Comparison of ENCODE assay signal across 9 cellular contexts in genomic region chr12:111812881-111813741, GRCh38. TPM values are rescaled to one million over a fixed set of nuclear protein-coding genes. Genes with fewer than 3 reads are reported as not detected.
A peak's percentile ranks its signal among the peaks of the same experiment; 100 is the strongest.
DNase-seq lines count a peak whose midpoint lies in the region; ATAC-seq and TF ChIP-seq lines count a peak whose summit lies in the region.
"Had no signal": no experiment of that assay in that cellular context is flagged by ENCODE, and none has a peak within 500 bp of the region (broad histone marks: within the 10 kb centered on the region; RNA-seq: fewer than 3 reads in every experiment).

No MANE protein-coding gene starts in this region.

- H3K36me3 ChIP-seq in KMS-11 (ENCODE audit: insufficient read depth), result no peaks in the 10 kb centered on the region
- H3K36me3 ChIP-seq in PC-9 (ENCODE audit: low read depth), result no peaks in the 10 kb centered on the region
- peaks cover 29 to 46% (median 40%) of the 10 kb centered on the region in 4 donors for H3K36me3 ChIP-seq in esophagus muscularis mucosa

- H3K27me3 ChIP-seq in KMS-11 (ENCODE audit: insufficient read depth, low read depth), result no peaks in the 10 kb centered on the region
- H3K27me3 ChIP-seq in PC-9 (ENCODE audit: insufficient read depth, low read depth), result peaks cover 4% of the 10 kb centered on the region; the same call in 1 of the 2 replicates
- H3K27me3 ChIP-seq in esophagus muscularis mucosa, result no peaks in the 10 kb centered on the region
- H3K27me3 ChIP-seq: BLaER1 treated with 17β-estradiol and CSF1 and Interleukin-3, amounts not matched to agents 10 nM and 100 nM had no signal

- H3K36me3 Mint-ChIP-seq in naive B cell, result no peaks in the 10 kb centered on the region

- H4K20me1 ChIP-seq in KMS-11 (ENCODE audit: insufficient read depth) (no peaks in the 10 kb centered on the region), PC-9 (ENCODE audit: insufficient read depth) (no peaks in the 10 kb centered on the region)
- H4K20me1 ChIP-seq: BLaER1 treated with 17β-estradiol and CSF1 and Interleukin-3, amounts not matched to agents 10 nM and 100 nM had no signal

- no peaks in the 10 kb centered on the region for H3K79me2 ChIP-seq in KMS-11 (ENCODE audit: insufficient read depth, low read depth)
- no peaks in the 10 kb centered on the region for H3K79me2 ChIP-seq in PC-9 (ENCODE audit: low read depth)

- H3K9ac ChIP-seq in KMS-11, result no peak overlapping the region
- H3K9ac ChIP-seq: BLaER1 treated with 17β-estradiol and CSF1 and Interleukin-3, amounts not matched to agents 10 nM and 100 nM had no signal

- intact Hi-C loops in PC-9 (cut with micrococcal nuclease; ENCODE audit: unreplicated experiment) (loop anchor here (1.0 to 5.0 kb wide), 3 partner anchors 60 to 416 kb away; partner anchors contain the start of gene ACAD10), esophagus muscularis mucosa (cut with DNase I) (loop anchor here (2.0 kb wide), 1 partner anchor 60 kb away; no protein-coding TSS in a partner anchor)

- TF ChIP-seq CTCF in KMS-11 (conservative IDR thresholded peaks at IDR 0.05; ENCODE audit: low read depth, low read length) (peak; percentile 77), PC-9 (conservative IDR thresholded peaks at IDR 0.05) (peak; percentile 84), esophagus muscularis mucosa (IDR thresholded peaks at IDR 0.05) (peak; percentile 80 to 90 (median 82))

- peaks cover 8 to 11% (median 9%) of the 10 kb centered on the region in 3 donors for H3K4me1 Mint-ChIP-seq in naive B cell

- H3K27ac ChIP-seq in KMS-11 (no peak overlapping the region), PC-9 (no peak overlapping the region), esophagus muscularis mucosa (replicated peaks in 1 of 4) (peak overlapping the region in 2 of 4 donors; percentile 27 to 58)
- H3K27ac ChIP-seq: BLaER1 treated with 17β-estradiol and CSF1 and Interleukin-3, amounts not matched to agents 10 nM and 100 nM had no signal

- H3K4me3 Mint-ChIP-seq in naive B cell, result no peak overlapping the region

- WGBS in esophagus muscularis mucosa, result 16% methylated on average over 13 of the region's 13 CpGs

- peak; percentile 84 to 89 for ATAC-seq in naive B cell (ENCODE audit: low read depth in 2 of 2)

- H3F3A ChIP-seq in PC-9 (ENCODE audit: insufficient read depth, low read depth), result peaks cover 9% of the 10 kb centered on the region; the same call in 1 of the 2 replicates

- CTCF ChIA-PET in PC-9 (lab: Charles Lee), result interaction anchor here (0.5 to 1.6 kb wide), 8 partner anchors 13 to 593 kb away, joined by 3 to 14 read pairs (median 4); partner anchors contain the start of gene MAPKAPK5

- H3K27ac Mint-ChIP-seq in naive B cell, result peak overlapping the region in 1 of 6 donors; percentile 32

- POLR2A ChIA-PET in PC-9 (lab: Charles Lee; ENCODE audit: unreplicated experiment), result interaction anchor here (0.5 kb wide), 1 partner anchor 610 kb away, joined by 3 read pairs; no protein-coding TSS in a partner anchor

- H2AFZ ChIP-seq in KMS-11 (ENCODE audit: low read depth) (0 out of 2 replicates have a peak overlapping the region, but pooled peaks have one; percentile 24), PC-9 (no peak overlapping the region)

- TF ChIP-seq EP300 in esophagus muscularis mucosa (IDR thresholded peaks at IDR 0.05), result no peak

- peak; percentile 58 for DNase-seq in activated gamma-delta T cell treated with Interleukin-2 at 50 U/mL for 16 hours
- DNase-seq in activated gamma-delta T cell (lab: John Stamatoyannopoulos, UW), result no peak
- peak; percentile 59 to 69 for DNase-seq in PC-9
- DNase-seq in activated T-cell treated with anti-CD3 and anti-CD28 coated beads for 4 hours, result peak; percentile 45
- DNase-seq in esophagus muscularis mucosa (ENCODE audit: extremely low spot score), result peak; percentile 95
- DNase-seq in naive B cell, result peak; percentile 63
- DNase-seq in stimulated activated CD8-positive, alpha-beta memory T cell treated with anti-CD3 and anti-CD28 coated beads, Interleukin-7, amount 100 ng/mL, for 48 hours (ENCODE audit: extremely low read depth in 1 of 2, low read depth in 1 of 2), result peak; percentile 20 to 32

- no TSS peak for BruUV-seq in PC-9 (replicated peaks; lab: Mats Ljungman, UMichigan)

- H3K4me1 ChIP-seq in KMS-11 (ENCODE audit: low read depth, poor library complexity, severe bottlenecking) (no peaks in the 10 kb centered on the region), PC-9 (replicated peaks; ENCODE audit: insufficient read depth) (no peaks in the 10 kb centered on the region), esophagus muscularis mucosa (peaks cover 0 to 10% (median 4%) of the 10 kb centered on the region in 4 donors)
- H3K4me1 ChIP-seq: BLaER1 treated with 17β-estradiol and CSF1 and Interleukin-3, amounts not matched to agents 10 nM and 100 nM had no signal

- no peaks in the 10 kb centered on the region for H3K9me3 Mint-ChIP-seq in naive B cell

- H3K4me2 ChIP-seq in KMS-11 (no peak overlapping the region; the same call in 1 of the 2 replicates), PC-9 (peak overlapping the region; percentile 10; the same call in 1 of the 2 replicates)
- H3K4me2 ChIP-seq: BLaER1 treated with 17β-estradiol and CSF1 and Interleukin-3, amounts not matched to agents 10 nM and 100 nM had no signal

- no peak for TF ChIP-seq POLR2A in esophagus muscularis mucosa (IDR thresholded peaks at IDR 0.05; ENCODE audit: low read depth)

- H3K27me3 Mint-ChIP-seq in naive B cell, result peaks cover 0 to 11% (median 0%) of the 10 kb centered on the region in 3 donors

- no peaks in the 10 kb centered on the region for H3K9me3 ChIP-seq in PC-9 (ENCODE audit: insufficient read depth, low read depth)
- H3K9me3 ChIP-seq in esophagus muscularis mucosa, result no peaks in the 10 kb centered on the region
- H3K9me3 ChIP-seq: BLaER1 treated with 17β-estradiol and CSF1 and Interleukin-3, amounts not matched to agents 10 nM and 100 nM had no signal

- H3K9me2 ChIP-seq in PC-9 (ENCODE audit: insufficient read depth), result no peaks in the 10 kb centered on the region

- no peak overlapping the region for H3K4me3 ChIP-seq in KMS-11 (IDR thresholded peaks at IDR 0.05; ENCODE audit: insufficient read depth, low read depth, low read length)
- H3K4me3 ChIP-seq in PC-9, result no peak overlapping the region
- H3K4me3 ChIP-seq in esophagus muscularis mucosa, result no peak overlapping the region
- H3K4me3 ChIP-seq: BLaER1 treated with 17β-estradiol and CSF1 and Interleukin-3, amounts not matched to agents 10 nM and 100 nM had no signal

RNA-seq across cellular contexts. Expression of gene MAPKAPK5, which starts 28.9 kb away (rescaled TPM):
- total RNA-seq in PC-9 (2021) (45.0 and 64.7 TPM in 2 replicates), esophagus muscularis mucosa (10 to 100 TPM; 30.3 to 43.7 (median 34.1) TPM)
- polyA plus RNA-seq in naive B cell (ENCODE audit: low read depth in 6 of 6), result 10 to 100 TPM; 25.9 to 42.7 (median 29.1) TPM

RNA-seq across cellular contexts. Expression of gene ALDH2, which starts 46.4 kb away (rescaled TPM):
- total RNA-seq in PC-9 (2021) (38.9 and 42.1 TPM in 2 replicates), esophagus muscularis mucosa (100 to 1,000 TPM; 148 to 278 (median 209) TPM)
- 10 to 100 TPM; 11.5 to 16.9 (median 13.2) TPM for polyA plus RNA-seq in naive B cell (ENCODE audit: low read depth in 6 of 6)
